Comparison of ENCODE assay signal across 2 cellular contexts in the genomic region with DNA sequence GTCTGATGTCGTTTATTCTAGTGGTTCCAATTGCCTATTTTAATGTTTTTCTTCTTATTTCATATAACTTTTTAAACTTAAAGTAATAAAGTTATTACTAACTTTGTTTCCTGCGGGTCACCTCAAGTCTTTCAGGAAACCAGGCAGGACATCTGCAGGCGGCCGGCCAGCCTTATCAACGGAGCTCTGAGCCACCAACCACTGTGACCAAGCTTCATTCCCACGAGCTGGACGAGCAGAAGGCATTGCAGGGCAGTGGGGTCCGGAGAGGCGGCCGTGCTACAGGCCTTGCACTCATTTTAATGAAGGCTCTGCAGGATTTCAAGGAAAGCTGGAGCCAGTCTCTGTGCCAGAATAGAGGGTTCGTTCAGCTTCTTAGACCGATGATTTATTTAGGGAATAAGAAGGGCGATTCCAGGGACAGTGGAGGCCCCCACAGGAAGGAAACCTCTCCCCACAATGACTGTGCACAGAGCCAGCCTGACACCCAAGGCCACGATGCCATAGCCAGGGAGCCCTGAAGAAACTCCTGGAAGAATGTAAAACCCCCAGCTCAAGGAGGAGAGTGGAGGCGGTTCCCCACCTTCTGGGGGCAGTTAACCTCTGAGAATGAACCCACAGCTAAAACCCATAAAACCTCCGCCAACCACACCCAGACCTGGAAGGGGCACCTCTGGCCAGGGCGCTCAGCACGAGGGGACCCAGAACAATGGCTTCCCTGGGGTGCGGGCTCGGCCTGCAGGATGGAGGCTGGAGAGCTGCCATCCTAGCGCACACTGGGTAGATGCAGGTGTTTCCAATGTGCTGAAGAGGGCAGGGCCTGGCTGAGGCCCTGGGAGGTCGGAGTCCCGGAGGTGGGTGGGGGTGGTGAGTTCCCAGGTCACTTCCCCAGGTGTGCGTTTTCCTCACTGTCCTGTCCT.
TF ChIP-seq lines count a peak whose summit lies in the region.

No MANE protein-coding gene starts in this region.

TF ChIP-seq in GM23338, 12 proteins besides CTCF, POLR2A, EP300 and RAD21 (continued from another document):
- TF ChIP-seq, protein P1, sequence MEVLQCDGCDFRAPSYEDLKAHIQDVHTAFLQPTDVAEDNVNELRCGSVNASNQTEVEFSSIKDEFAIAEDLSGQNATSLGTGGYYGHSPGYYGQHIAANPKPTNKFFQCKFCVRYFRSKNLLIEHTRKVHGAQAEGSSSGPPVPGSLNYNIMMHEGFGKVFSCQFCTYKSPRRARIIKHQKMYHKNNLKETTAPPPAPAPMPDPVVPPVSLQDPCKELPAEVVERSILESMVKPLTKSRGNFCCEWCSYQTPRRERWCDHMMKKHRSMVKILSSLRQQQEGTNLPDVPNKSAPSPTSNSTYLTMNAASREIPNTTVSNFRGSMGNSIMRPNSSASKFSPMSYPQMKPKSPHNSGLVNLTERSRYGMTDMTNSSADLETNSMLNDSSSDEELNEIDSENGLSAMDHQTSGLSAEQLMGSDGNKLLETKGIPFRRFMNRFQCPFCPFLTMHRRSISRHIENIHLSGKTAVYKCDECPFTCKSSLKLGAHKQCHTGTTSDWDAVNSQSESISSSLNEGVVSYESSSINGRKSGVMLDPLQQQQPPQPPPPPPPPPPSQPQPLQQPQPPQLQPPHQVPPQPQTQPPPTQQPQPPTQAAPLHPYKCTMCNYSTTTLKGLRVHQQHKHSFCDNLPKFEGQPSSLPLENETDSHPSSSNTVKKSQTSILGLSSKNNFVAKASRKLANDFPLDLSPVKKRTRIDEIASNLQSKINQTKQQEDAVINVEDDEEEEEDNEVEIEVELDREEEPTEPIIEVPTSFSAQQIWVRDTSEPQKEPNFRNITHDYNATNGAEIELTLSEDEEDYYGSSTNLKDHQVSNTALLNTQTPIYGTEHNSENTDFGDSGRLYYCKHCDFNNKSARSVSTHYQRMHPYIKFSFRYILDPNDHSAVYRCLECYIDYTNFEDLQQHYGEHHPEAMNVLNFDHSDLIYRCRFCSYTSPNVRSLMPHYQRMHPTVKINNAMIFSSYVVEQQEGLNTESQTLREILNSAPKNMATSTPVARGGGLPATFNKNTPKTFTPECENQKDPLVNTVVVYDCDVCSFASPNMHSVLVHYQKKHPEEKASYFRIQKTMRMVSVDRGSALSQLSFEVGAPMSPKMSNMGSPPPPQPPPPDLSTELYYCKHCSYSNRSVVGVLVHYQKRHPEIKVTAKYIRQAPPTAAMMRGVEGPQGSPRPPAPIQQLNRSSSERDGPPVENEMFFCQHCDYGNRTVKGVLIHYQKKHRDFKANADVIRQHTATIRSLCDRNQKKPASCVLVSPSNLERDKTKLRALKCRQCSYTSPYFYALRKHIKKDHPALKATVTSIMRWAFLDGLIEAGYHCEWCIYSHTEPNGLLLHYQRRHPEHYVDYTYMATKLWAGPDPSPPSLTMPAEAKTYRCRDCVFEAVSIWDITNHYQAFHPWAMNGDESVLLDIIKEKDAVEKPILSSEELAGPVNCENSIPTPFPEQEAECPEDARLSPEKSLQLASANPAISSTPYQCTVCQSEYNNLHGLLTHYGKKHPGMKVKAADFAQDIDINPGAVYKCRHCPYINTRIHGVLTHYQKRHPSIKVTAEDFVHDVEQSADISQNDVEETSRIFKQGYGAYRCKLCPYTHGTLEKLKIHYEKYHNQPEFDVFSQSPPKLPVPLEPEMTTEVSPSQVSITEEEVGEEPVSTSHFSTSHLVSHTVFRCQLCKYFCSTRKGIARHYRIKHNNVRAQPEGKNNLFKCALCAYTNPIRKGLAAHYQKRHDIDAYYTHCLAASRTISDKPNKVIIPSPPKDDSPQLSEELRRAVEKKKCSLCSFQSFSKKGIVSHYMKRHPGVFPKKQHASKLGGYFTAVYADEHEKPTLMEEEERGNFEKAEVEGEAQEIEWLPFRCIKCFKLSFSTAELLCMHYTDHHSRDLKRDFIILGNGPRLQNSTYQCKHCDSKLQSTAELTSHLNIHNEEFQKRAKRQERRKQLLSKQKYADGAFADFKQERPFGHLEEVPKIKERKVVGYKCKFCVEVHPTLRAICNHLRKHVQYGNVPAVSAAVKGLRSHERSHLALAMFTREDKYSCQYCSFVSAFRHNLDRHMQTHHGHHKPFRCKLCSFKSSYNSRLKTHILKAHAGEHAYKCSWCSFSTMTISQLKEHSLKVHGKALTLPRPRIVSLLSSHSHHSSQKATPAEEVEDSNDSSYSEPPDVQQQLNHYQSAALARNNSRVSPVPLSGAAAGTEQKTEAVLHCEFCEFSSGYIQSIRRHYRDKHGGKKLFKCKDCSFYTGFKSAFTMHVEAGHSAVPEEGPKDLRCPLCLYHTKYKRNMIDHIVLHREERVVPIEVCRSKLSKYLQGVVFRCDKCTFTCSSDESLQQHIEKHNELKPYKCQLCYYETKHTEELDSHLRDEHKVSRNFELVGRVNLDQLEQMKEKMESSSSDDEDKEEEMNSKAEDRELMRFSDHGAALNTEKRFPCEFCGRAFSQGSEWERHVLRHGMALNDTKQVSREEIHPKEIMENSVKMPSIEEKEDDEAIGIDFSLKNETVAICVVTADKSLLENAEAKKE (CRISPR knock-in tag; IDR thresholded peaks at IDR 0.05) = no peak
- TF ChIP-seq ETS1 (IDR thresholded peaks at IDR 0.05) (no peak), CREB1 (CRISPR knock-in tag; IDR thresholded peaks at IDR 0.05; ENCODE audit: low read depth) (no peak)

TF ChIP-seq in WTC11, 78 proteins besides CTCF, POLR2A, EP300 and RAD21 (continued from another document):
- no peak for TF ChIP-seq HMGXB4 (CRISPR knock-in tag; IDR thresholded peaks at IDR 0.05)
- no peak for TF ChIP-seq ZNF671 (CRISPR knock-in tag; IDR thresholded peaks at IDR 0.05)
- TF ChIP-seq ZSCAN18 (CRISPR knock-in tag; IDR thresholded peaks at IDR 0.05) = no peak
- TF ChIP-seq CREM (CRISPR knock-in tag; IDR thresholded peaks at IDR 0.05) = no peak
